Comparison of ENCODE assay signal across 18 cellular contexts in the genomic region with DNA sequence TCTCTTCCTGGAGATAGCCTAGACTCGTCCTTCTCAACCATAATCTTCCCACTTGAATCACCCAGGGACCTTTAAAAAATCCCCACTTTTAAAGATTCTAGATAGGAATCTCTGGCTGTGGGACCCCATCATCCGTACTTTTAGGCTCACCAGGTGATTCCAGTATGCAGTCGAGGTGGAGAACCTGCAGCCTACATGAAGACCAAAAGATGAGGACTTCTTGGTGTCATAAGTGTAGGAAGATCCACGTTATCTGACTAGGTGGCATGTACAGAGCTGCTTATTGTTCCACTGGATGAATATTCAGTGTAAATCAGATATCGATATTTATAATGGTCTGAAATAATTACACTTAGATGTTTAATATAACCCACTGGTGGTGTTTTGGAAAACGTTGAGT. TPM values are rescaled to one million over a fixed set of nuclear protein-coding genes. Genes with fewer than 3 reads are reported as not detected.
DNase-seq lines count a peak whose midpoint lies in the region; ATAC-seq and TF ChIP-seq lines count a peak whose summit lies in the region.
"Had no signal": no experiment of that assay in that cellular context is flagged by ENCODE, and none has a peak within 500 bp of the region (broad histone marks: within the 10 kb centered on the region; RNA-seq: fewer than 3 reads in every experiment).

No MANE protein-coding gene starts in this region.

- peak overlapping the region; percentile 93 for H3K27ac Mint-ChIP-seq in activated CD4-positive, alpha-beta T cell treated with anti-CD3 and anti-CD28 coated beads, Interleukin-2, amount 10 ng/mL, durations not matched to agents 7 days and 5 days
- peak overlapping the region; percentile 95 to 96 for H3K27ac Mint-ChIP-seq in T-cell
- H3K27ac Mint-ChIP-seq: activated B cell treated with CpG ODN at 0.5 μM for 24 hours had no signal

- TF ChIP-seq CTCF in gastroesophageal sphincter (IDR thresholded peaks at IDR 0.05), result no peak

- H3K9me3 Mint-ChIP-seq in activated CD4-positive, alpha-beta T cell treated with anti-CD3 and anti-CD28 coated beads, Interleukin-2, amount 10 ng/mL, durations not matched to agents 7 days and 5 days, result peaks cover 4% of the 10 kb centered on the region
- no peaks in the 10 kb centered on the region for H3K9me3 Mint-ChIP-seq in T-cell
- H3K9me3 Mint-ChIP-seq: activated B cell treated with CpG ODN at 0.5 μM for 24 hours had no signal

- H3K4me1 ChIP-seq in gastroesophageal sphincter (peaks cover 0 to 21% (median 0%) of the 10 kb centered on the region in 3 donors), subcutaneous abdominal adipose tissue (ENCODE audit: control insufficient read depth in 5 of 5, insufficient read depth in 5 of 5, low read length in 5 of 5) (peaks cover 2 to 39% (median 23%) of the 10 kb centered on the region in 5 donors)

- peak overlapping the region; percentile 95 for H3K4me3 Mint-ChIP-seq in activated CD4-positive, alpha-beta T cell treated with anti-CD3 and anti-CD28 coated beads, Interleukin-2, amount 10 ng/mL, durations not matched to agents 7 days and 5 days
- H3K4me3 Mint-ChIP-seq in T-cell, result peak overlapping the region; percentile 98 to 99 (median 99)
- H3K4me3 Mint-ChIP-seq: activated B cell treated with CpG ODN at 0.5 μM for 24 hours had no signal

- no peak for TF ChIP-seq EP300 in gastroesophageal sphincter (IDR thresholded peaks at IDR 0.05)

- POLR2A ChIA-PET in activated CD4-positive, alpha-beta T cell treated with anti-CD3 and anti-CD28 coated beads, Interleukin-2, amount 10 ng/mL, durations not matched to agents 7 days and 5 days (lab: Charles Lee), result interaction anchor here (0.8 kb wide), 1 partner anchor 153 kb away, joined by 3 read pairs; no protein-coding TSS in a partner anchor
- POLR2A ChIA-PET in T-cell (lab: Charles Lee), result interaction anchor here (0.7 to 4.2 kb wide), 9 partner anchors 9 to 109 kb away, joined by 3 to 59 read pairs (median 7); no protein-coding TSS in a partner anchor

- H3K36me3 ChIP-seq in gastroesophageal sphincter (no peaks in the 10 kb centered on the region), subcutaneous abdominal adipose tissue (ENCODE audit: control insufficient read depth in 5 of 5, insufficient read depth in 5 of 5, low read length in 5 of 5) (no peaks in the 10 kb centered on the region)
- H3K36me3 ChIP-seq: pancreas had no signal

- H3K36me3 Mint-ChIP-seq in activated CD4-positive, alpha-beta T cell treated with anti-CD3 and anti-CD28 coated beads, Interleukin-2, amount 10 ng/mL, durations not matched to agents 7 days and 5 days (ENCODE audit: low read depth), result peaks cover 61% of the 10 kb centered on the region
- peaks cover 43% of the 10 kb centered on the region for H3K36me3 Mint-ChIP-seq in T-cell

- H3K4me1 Mint-ChIP-seq in activated CD4-positive, alpha-beta T cell treated with anti-CD3 and anti-CD28 coated beads, Interleukin-2, amount 10 ng/mL, durations not matched to agents 7 days and 5 days, result peaks cover 46% of the 10 kb centered on the region
- H3K4me1 Mint-ChIP-seq in T-cell, result peaks cover 45 to 53% (median 46%) of the 10 kb centered on the region in 3 donors

- peak overlapping the region in 1 of 2 donors; percentile 63 for H3K4me3 ChIP-seq in gastroesophageal sphincter
- H3K4me3 ChIP-seq in subcutaneous abdominal adipose tissue (ENCODE audit: low read depth in 1 of 5, low read length in 5 of 5), result peak overlapping the region in 3 of 5 donors; percentile 78 to 86 (median 81)

- peaks cover 44% of the 10 kb centered on the region for H3K27me3 ChIP-seq in gastroesophageal sphincter
- H3K27me3 ChIP-seq in subcutaneous abdominal adipose tissue (ENCODE audit: control insufficient read depth in 5 of 5, insufficient read depth in 4 of 5, low read length in 5 of 5), result peaks cover 0 to 14% (median 5%) of the 10 kb centered on the region in 5 donors
- H3K27me3 ChIP-seq: pancreas had no signal

- H3K27ac ChIP-seq in gastroesophageal sphincter, result peak overlapping the region in 3 of 4 donors; percentile 19 to 81 (median 70)
- peak overlapping the region; percentile 70 for H3K27ac ChIP-seq in subcutaneous abdominal adipose tissue (ENCODE audit: low read depth, low read length)

- H3K9me3 ChIP-seq in gastroesophageal sphincter (peaks cover 0 to 7% (median 0%) of the 10 kb centered on the region in 3 donors), subcutaneous abdominal adipose tissue (ENCODE audit: control insufficient read depth in 5 of 5, low read length in 5 of 5) (peaks cover 0 to 2% (median 0%) of the 10 kb centered on the region in 5 donors)
- H3K9me3 ChIP-seq: pancreas had no signal

- WGBS in gastroesophageal sphincter (ENCODE audit: low coverage in 1 of 2), 2 donors, result 65 to 70% methylated on average over 6 of the region's 6 CpGs

- ATAC-seq in T-cell (replicated peaks in 1 of 4) (no peak), gastroesophageal sphincter (no peak), HG03442 (IDR thresholded peaks at IDR 0.05; ENCODE audit: unreplicated experiment) (no peak)
- ATAC-seq: left lobe of liver, pancreas had no signal

- CTCF ChIA-PET in activated CD4-positive, alpha-beta T cell treated with anti-CD3 and anti-CD28 coated beads, Interleukin-2, amount 10 ng/mL, durations not matched to agents 7 days and 5 days (lab: Charles Lee), result interaction anchor here (1.3 to 1.7 kb wide), 2 partner anchors 10 to 20 kb away, joined by 5 to 8 read pairs; no protein-coding TSS in a partner anchor
- CTCF ChIA-PET in T-cell (lab: Charles Lee), result interaction anchor here (0.6 to 1.4 kb wide), 4 partner anchors 13 to 55 kb away, joined by 3 to 6 read pairs (median 4); no protein-coding TSS in a partner anchor

- H3K9ac ChIP-seq in subcutaneous abdominal adipose tissue (ENCODE audit: low read length in 5 of 5), result peak overlapping the region in 1 of 5 donors; percentile 22

- no peak for TF ChIP-seq POLR2A in gastroesophageal sphincter (IDR thresholded peaks at IDR 0.05)

- no peaks in the 10 kb centered on the region for H3K27me3 Mint-ChIP-seq in activated CD4-positive, alpha-beta T cell treated with anti-CD3 and anti-CD28 coated beads, Interleukin-2, amount 10 ng/mL, durations not matched to agents 7 days and 5 days
- no peaks in the 10 kb centered on the region for H3K27me3 Mint-ChIP-seq in T-cell

- no peak for DNase-seq in activated CD4-positive, alpha-beta T cell treated with anti-CD3 and anti-CD28 coated beads, Interleukin-2, amount 10 ng/mL, durations not matched to agents 7 days and 5 days
- DNase-seq in activated CD4-positive, alpha-beta T cell treated with anti-CD3 and anti-CD28 coated beads for 4 hours, result no peak
- peak in 1 of 34 experiments; percentile 6 for DNase-seq in T-cell
- no peak for DNase-seq in NCI-H2227 treated with DMSO at 0.1 percent for 48 hours (lab: John Stamatoyannopoulos, UW)
- no peak for DNase-seq in DMS153 treated with DMSO at 0.1 percent for 48 hours (lab: John Stamatoyannopoulos, UW; ENCODE audit: unreplicated experiment)
- DNase-seq: activated B cell treated with CpG ODN at 0.5 μM for 24 hours; DMS79 treated with DMSO at 0.1 percent for 48 hours; foreskin melanocyte; HCEC 1CT; NCI-H1436 treated with DMSO at 0.1 percent for 48 hours; pancreas; SHP77; stimulated activated CD4-positive, alpha-beta T cell treated with anti-CD3 and anti-CD28 coated beads, Interleukin-1b, Interleukin-23, amount 100 ng/mL, for 48 hours; stimulated activated naive CD4-positive, alpha-beta T cell treated with Interleukin-2 at 50 U/mL for 16 hours had no signal

RNA-seq across cellular contexts. Expression of gene PRKCH, which starts 2.6 kb away (rescaled TPM):
- 100 to 1,000 TPM; 244 to 293 TPM for total RNA-seq in activated CD4-positive, alpha-beta T cell treated with anti-CD3 and anti-CD28 coated beads, Interleukin-2, amount 10 ng/mL, durations not matched to agents 7 days and 5 days
- total RNA-seq in T-cell (100 to 1,000 TPM; 267 to 436 (median 326) TPM), gastroesophageal sphincter (10 to 100 TPM; 17.9 to 28.7 (median 25.0) TPM)

RNA-seq across cellular contexts. Expression of gene TMEM30B, which starts 42.8 kb away (rescaled TPM):
- under 1 TPM; 0.30 to 0.42 TPM for total RNA-seq in activated CD4-positive, alpha-beta T cell treated with anti-CD3 and anti-CD28 coated beads, Interleukin-2, amount 10 ng/mL, durations not matched to agents 7 days and 5 days
- total RNA-seq in T-cell (1 to 10 TPM; 2.1 to 8.6 (median 2.9) TPM), gastroesophageal sphincter (1 to 10 TPM; 1.6 to 4.8 (median 2.6) TPM)
- total RNA-seq: activated B cell treated with CpG ODN at 0.5 μM for 24 hours had no signal

Comparison
In these comparisons a context has a peak if more than half of its experiments do, and no peak if none do; other contexts are left out.
1. RNA of gene PRKCH, which starts 2.6 kb away (total RNA-seq): 267 to 436 TPM in T-cell and 244 to 293 TPM in activated CD4-positive, alpha-beta T cell treated with anti-CD3 and anti-CD28 coated beads, Interleukin-2, amount 10 ng/mL, durations not matched to agents 7 days and 5 days; 17.9 to 28.7 TPM in gastroesophageal sphincter; every median in the first group is over 4 times any median in the second.